In the genomic region with DNA sequence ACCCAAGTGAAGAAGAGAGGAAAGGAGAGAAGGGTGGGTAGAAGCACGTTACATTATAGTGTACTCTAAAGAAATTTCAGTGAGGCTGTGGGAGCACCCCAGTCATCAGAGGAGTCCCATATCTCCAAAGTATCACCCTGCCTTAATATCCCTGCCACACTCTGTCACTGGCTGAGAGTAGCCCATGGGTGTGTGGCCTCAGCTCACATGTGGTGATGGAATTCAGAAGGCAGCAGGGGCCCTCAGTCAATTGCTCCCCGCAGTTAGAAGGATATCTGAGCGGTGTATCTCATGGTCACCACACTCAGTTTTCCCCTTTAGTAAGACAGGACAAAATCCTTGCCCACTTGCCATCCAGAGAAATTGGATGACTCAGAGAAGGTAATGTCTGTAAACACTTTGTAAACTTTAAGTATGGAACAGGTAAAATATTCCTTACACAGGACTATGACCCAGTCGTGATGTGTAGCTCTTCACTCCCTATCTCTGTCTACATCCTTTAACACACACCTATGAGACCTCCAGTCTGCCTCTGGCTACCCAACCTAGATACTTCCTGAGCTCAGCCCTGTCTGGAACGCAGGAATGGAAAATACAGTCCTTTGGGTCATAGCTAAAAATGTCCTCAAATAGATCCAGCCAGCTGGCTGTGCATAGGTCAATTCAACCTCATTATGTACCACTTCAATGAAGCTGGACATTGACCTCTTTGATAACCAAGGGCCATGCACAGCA, we compare ENCODE assay signal across 1 cellular context.
TF ChIP-seq lines count a peak whose summit lies in the region.

No MANE protein-coding gene starts in this region.

TF ChIP-seq in HepG2, 621 proteins besides CTCF, POLR2A, EP300 and RAD21 (continued from another document and continues in another):
- TF ChIP-seq, protein P1, sequence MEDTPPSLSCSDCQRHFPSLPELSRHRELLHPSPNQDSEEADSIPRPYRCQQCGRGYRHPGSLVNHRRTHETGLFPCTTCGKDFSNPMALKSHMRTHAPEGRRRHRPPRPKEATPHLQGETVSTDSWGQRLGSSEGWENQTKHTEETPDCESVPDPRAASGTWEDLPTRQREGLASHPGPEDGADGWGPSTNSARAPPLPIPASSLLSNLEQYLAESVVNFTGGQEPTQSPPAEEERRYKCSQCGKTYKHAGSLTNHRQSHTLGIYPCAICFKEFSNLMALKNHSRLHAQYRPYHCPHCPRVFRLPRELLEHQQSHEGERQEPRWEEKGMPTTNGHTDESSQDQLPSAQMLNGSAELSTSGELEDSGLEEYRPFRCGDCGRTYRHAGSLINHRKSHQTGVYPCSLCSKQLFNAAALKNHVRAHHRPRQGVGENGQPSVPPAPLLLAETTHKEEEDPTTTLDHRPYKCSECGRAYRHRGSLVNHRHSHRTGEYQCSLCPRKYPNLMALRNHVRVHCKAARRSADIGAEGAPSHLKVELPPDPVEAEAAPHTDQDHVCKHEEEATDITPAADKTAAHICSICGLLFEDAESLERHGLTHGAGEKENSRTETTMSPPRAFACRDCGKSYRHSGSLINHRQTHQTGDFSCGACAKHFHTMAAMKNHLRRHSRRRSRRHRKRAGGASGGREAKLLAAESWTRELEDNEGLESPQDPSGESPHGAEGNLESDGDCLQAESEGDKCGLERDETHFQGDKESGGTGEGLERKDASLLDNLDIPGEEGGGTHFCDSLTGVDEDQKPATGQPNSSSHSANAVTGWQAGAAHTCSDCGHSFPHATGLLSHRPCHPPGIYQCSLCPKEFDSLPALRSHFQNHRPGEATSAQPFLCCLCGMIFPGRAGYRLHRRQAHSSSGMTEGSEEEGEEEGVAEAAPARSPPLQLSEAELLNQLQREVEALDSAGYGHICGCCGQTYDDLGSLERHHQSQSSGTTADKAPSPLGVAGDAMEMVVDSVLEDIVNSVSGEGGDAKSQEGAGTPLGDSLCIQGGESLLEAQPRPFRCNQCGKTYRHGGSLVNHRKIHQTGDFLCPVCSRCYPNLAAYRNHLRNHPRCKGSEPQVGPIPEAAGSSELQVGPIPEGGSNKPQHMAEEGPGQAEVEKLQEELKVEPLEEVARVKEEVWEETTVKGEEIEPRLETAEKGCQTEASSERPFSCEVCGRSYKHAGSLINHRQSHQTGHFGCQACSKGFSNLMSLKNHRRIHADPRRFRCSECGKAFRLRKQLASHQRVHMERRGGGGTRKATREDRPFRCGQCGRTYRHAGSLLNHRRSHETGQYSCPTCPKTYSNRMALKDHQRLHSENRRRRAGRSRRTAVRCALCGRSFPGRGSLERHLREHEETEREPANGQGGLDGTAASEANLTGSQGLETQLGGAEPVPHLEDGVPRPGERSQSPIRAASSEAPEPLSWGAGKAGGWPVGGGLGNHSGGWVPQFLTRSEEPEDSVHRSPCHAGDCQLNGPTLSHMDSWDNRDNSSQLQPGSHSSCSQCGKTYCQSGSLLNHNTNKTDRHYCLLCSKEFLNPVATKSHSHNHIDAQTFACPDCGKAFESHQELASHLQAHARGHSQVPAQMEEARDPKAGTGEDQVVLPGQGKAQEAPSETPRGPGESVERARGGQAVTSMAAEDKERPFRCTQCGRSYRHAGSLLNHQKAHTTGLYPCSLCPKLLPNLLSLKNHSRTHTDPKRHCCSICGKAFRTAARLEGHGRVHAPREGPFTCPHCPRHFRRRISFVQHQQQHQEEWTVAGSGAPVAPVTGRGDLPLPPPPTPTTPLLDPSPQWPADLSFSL (CRISPR knock-in tag; IDR thresholded peaks at IDR 0.05): no peak
- no peak for TF ChIP-seq ZNF773 (CRISPR knock-in tag; IDR thresholded peaks at IDR 0.05; ENCODE audit: borderline replicate concordance)
- peak; percentile 94 for TF ChIP-seq GATAD2A (CRISPR knock-in tag; IDR thresholded peaks at IDR 0.05)
- no peak for TF ChIP-seq ZNF451 (CRISPR knock-in tag; IDR thresholded peaks at IDR 0.05)
- TF ChIP-seq, protein P2, sequence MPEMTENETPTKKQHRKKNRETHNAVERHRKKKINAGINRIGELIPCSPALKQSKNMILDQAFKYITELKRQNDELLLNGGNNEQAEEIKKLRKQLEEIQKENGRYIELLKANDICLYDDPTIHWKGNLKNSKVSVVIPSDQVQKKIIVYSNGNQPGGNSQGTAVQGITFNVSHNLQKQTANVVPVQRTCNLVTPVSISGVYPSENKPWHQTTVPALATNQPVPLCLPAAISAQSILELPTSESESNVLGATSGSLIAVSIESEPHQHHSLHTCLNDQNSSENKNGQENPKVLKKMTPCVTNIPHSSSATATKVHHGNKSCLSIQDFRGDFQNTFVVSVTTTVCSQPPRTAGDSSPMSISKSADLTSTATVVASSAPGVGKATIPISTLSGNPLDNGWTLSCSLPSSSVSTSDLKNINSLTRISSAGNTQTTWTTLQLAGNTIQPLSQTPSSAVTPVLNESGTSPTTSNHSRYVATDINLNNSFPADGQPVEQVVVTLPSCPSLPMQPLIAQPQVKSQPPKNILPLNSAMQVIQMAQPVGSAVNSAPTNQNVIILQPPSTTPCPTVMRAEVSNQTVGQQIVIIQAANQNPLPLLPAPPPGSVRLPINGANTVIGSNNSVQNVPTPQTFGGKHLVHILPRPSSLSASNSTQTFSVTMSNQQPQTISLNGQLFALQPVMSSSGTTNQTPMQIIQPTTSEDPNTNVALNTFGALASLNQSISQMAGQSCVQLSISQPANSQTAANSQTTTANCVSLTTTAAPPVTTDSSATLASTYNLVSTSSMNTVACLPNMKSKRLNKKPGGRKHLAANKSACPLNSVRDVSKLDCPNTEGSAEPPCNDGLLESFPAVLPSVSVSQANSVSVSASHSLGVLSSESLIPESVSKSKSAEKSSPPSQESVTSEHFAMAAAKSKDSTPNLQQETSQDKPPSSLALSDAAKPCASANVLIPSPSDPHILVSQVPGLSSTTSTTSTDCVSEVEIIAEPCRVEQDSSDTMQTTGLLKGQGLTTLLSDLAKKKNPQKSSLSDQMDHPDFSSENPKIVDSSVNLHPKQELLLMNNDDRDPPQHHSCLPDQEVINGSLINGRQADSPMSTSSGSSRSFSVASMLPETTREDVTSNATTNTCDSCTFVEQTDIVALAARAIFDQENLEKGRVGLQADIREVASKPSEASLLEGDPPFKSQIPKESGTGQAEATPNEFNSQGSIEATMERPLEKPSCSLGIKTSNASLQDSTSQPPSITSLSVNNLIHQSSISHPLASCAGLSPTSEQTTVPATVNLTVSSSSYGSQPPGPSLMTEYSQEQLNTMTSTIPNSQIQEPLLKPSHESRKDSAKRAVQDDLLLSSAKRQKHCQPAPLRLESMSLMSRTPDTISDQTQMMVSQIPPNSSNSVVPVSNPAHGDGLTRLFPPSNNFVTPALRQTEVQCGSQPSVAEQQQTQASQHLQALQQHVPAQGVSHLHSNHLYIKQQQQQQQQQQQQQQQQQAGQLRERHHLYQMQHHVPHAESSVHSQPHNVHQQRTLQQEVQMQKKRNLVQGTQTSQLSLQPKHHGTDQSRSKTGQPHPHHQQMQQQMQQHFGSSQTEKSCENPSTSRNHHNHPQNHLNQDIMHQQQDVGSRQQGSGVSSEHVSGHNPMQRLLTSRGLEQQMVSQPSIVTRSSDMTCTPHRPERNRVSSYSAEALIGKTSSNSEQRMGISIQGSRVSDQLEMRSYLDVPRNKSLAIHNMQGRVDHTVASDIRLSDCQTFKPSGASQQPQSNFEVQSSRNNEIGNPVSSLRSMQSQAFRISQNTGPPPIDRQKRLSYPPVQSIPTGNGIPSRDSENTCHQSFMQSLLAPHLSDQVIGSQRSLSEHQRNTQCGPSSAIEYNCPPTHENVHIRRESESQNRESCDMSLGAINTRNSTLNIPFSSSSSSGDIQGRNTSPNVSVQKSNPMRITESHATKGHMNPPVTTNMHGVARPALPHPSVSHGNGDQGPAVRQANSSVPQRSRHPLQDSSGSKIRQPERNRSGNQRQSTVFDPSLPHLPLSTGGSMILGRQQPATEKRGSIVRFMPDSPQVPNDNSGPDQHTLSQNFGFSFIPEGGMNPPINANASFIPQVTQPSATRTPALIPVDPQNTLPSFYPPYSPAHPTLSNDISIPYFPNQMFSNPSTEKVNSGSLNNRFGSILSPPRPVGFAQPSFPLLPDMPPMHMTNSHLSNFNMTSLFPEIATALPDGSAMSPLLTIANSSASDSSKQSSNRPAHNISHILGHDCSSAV (CRISPR knock-in tag; IDR thresholded peaks at IDR 0.05; ENCODE audit: borderline replicate concordance): no peak
- TF ChIP-seq NR3C1 (CRISPR knock-in tag; IDR thresholded peaks at IDR 0.05): no peak
- no peak for TF ChIP-seq ZNF713 (CRISPR knock-in tag; IDR thresholded peaks at IDR 0.05)
- TF ChIP-seq XBP1 (CRISPR knock-in tag; IDR thresholded peaks at IDR 0.05): no peak
- peak; percentile 89; the same call in 1 of the 2 replicates for TF ChIP-seq NCOR1 (IDR thresholded peaks at IDR 0.05; ENCODE audit: borderline replicate concordance, low read length)
- TF ChIP-seq JDP2 (CRISPR knock-in tag; IDR thresholded peaks at IDR 0.05; ENCODE audit: borderline replicate concordance): no peak
- TF ChIP-seq SAFB2 (CRISPR knock-in tag; IDR thresholded peaks at IDR 0.05; ENCODE audit: borderline replicate concordance, low read depth): 0 out of 2 replicates have a peak, but pooled peaks have one; percentile 70
- no peak for TF ChIP-seq FOXK1 (CRISPR knock-in tag; IDR thresholded peaks at IDR 0.05; ENCODE audit: borderline replicate concordance, low read depth)
- no peak for TF ChIP-seq PHF20 (CRISPR knock-in tag; IDR thresholded peaks at IDR 0.05)
- TF ChIP-seq, protein P3, sequence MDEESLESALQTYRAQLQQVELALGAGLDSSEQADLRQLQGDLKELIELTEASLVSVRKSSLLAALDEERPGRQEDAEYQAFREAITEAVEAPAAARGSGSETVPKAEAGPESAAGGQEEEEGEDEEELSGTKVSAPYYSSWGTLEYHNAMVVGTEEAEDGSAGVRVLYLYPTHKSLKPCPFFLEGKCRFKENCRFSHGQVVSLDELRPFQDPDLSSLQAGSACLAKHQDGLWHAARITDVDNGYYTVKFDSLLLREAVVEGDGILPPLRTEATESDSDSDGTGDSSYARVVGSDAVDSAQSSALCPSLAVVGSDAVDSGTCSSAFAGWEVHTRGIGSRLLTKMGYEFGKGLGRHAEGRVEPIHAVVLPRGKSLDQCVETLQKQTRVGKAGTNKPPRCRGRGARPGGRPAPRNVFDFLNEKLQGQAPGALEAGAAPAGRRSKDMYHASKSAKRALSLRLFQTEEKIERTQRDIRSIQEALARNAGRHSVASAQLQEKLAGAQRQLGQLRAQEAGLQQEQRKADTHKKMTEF (CRISPR knock-in tag; IDR thresholded peaks at IDR 0.05): peak; percentile 90; the same call in 1 of the 2 replicates
- no peak for TF ChIP-seq ZNF839 (CRISPR knock-in tag; IDR thresholded peaks at IDR 0.05; ENCODE audit: borderline replicate concordance)
- TF ChIP-seq POLR2G (IDR thresholded peaks at IDR 0.05; ENCODE audit: low read depth, low read length): peak; percentile 60; the same call in 1 of the 2 replicates
- TF ChIP-seq, protein P4, sequence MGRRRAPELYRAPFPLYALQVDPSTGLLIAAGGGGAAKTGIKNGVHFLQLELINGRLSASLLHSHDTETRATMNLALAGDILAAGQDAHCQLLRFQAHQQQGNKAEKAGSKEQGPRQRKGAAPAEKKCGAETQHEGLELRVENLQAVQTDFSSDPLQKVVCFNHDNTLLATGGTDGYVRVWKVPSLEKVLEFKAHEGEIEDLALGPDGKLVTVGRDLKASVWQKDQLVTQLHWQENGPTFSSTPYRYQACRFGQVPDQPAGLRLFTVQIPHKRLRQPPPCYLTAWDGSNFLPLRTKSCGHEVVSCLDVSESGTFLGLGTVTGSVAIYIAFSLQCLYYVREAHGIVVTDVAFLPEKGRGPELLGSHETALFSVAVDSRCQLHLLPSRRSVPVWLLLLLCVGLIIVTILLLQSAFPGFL (CRISPR knock-in tag; IDR thresholded peaks at IDR 0.05): no peak
- no peak for TF ChIP-seq IKZF1 (IDR thresholded peaks at IDR 0.05)
- TF ChIP-seq, protein P5, sequence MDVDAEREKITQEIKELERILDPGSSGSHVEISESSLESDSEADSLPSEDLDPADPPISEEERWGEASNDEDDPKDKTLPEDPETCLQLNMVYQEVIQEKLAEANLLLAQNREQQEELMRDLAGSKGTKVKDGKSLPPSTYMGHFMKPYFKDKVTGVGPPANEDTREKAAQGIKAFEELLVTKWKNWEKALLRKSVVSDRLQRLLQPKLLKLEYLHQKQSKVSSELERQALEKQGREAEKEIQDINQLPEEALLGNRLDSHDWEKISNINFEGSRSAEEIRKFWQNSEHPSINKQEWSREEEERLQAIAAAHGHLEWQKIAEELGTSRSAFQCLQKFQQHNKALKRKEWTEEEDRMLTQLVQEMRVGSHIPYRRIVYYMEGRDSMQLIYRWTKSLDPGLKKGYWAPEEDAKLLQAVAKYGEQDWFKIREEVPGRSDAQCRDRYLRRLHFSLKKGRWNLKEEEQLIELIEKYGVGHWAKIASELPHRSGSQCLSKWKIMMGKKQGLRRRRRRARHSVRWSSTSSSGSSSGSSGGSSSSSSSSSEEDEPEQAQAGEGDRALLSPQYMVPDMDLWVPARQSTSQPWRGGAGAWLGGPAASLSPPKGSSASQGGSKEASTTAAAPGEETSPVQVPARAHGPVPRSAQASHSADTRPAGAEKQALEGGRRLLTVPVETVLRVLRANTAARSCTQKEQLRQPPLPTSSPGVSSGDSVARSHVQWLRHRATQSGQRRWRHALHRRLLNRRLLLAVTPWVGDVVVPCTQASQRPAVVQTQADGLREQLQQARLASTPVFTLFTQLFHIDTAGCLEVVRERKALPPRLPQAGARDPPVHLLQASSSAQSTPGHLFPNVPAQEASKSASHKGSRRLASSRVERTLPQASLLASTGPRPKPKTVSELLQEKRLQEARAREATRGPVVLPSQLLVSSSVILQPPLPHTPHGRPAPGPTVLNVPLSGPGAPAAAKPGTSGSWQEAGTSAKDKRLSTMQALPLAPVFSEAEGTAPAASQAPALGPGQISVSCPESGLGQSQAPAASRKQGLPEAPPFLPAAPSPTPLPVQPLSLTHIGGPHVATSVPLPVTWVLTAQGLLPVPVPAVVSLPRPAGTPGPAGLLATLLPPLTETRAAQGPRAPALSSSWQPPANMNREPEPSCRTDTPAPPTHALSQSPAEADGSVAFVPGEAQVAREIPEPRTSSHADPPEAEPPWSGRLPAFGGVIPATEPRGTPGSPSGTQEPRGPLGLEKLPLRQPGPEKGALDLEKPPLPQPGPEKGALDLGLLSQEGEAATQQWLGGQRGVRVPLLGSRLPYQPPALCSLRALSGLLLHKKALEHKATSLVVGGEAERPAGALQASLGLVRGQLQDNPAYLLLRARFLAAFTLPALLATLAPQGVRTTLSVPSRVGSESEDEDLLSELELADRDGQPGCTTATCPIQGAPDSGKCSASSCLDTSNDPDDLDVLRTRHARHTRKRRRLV (CRISPR knock-in tag; IDR thresholded peaks at IDR 0.05): no peak
- no peak for TF ChIP-seq ZIK1 (CRISPR knock-in tag; IDR thresholded peaks at IDR 0.05; ENCODE audit: borderline replicate concordance, low read depth)
- TF ChIP-seq, protein P6, sequence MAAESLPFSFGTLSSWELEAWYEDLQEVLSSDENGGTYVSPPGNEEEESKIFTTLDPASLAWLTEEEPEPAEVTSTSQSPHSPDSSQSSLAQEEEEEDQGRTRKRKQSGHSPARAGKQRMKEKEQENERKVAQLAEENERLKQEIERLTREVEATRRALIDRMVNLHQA (CRISPR knock-in tag; IDR thresholded peaks at IDR 0.05): no peak
- TF ChIP-seq, protein P7, sequence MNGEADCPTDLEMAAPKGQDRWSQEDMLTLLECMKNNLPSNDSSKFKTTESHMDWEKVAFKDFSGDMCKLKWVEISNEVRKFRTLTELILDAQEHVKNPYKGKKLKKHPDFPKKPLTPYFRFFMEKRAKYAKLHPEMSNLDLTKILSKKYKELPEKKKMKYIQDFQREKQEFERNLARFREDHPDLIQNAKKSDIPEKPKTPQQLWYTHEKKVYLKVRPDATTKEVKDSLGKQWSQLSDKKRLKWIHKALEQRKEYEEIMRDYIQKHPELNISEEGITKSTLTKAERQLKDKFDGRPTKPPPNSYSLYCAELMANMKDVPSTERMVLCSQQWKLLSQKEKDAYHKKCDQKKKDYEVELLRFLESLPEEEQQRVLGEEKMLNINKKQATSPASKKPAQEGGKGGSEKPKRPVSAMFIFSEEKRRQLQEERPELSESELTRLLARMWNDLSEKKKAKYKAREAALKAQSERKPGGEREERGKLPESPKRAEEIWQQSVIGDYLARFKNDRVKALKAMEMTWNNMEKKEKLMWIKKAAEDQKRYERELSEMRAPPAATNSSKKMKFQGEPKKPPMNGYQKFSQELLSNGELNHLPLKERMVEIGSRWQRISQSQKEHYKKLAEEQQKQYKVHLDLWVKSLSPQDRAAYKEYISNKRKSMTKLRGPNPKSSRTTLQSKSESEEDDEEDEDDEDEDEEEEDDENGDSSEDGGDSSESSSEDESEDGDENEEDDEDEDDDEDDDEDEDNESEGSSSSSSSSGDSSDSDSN (CRISPR knock-in tag; IDR thresholded peaks at IDR 0.05): peak; percentile 51
- TF ChIP-seq JUN (CRISPR knock-in tag; IDR thresholded peaks at IDR 0.05): 0 out of 2 replicates have a peak, but pooled peaks have one; percentile 36
